In the genomic region with DNA sequence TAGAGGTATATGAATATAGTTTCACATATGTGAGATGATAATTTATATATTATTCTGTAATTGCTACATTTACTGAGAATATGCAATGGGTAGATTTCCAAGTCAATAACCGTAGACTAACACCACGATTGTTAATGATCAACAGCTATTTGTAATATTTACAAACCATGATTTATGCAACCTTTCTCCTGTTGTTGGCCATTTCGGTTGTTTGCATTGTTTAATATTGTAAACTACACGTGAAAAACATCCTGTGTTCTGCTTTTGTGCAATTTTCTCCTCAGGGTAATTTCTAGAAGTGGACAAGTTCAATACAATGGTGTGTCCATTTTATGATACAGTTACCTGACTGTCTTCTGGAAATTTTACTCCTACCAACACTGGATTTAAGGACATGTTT, we compare ENCODE assay signal across 23 cellular contexts.
"Had no signal": no experiment of that assay in that cellular context is flagged by ENCODE, and none has a peak within 500 bp of the region (broad histone marks: within the 10 kb centered on the region; RNA-seq: fewer than 3 reads in every experiment).

No MANE protein-coding gene starts in this region.

- H3K27ac ChIP-seq: coronary artery, epithelial cell of prostate, esophagus squamous epithelium, gastrocnemius medialis, left ventricle myocardium inferior had no signal

- ATAC-seq: esophagus mucosa, gastrocnemius medialis, heart right ventricle, left cardiac atrium, lower lobe of right lung, mucosa of descending colon had no signal

- H3K27me3 ChIP-seq: dorsolateral prefrontal cortex, esophagus squamous epithelium, gastrocnemius medialis, heart right ventricle had no signal

- H3K9me3 ChIP-seq: esophagus squamous epithelium, gastrocnemius medialis, heart right ventricle, left ventricle myocardium inferior, lower lobe of right lung, mucosa of descending colon had no signal

- DNase-seq: dorsolateral prefrontal cortex; effector CD4-positive, alpha-beta T cell; effector memory CD4-positive, alpha-beta T cell; esophagus squamous epithelium; foreskin fibroblast; foreskin melanocyte; gastrocnemius medialis; glutamatergic neuron; head of caudate nucleus; heart right ventricle; hippocampal formation; left cardiac atrium; left ventricle myocardium inferior; lower lobe of right lung; mesenchymal stem cell; mucosa of descending colon; naive B cell had no signal

- H3K36me3 ChIP-seq: esophagus squamous epithelium, gastrocnemius medialis, heart right ventricle, left ventricle myocardium inferior, lower lobe of right lung had no signal

- FAIRE-seq: colon, islet of Langerhans, keratinocyte had no signal

- H3K4me3 ChIP-seq: coronary artery, dorsolateral prefrontal cortex, esophagus squamous epithelium, gastrocnemius medialis, heart right ventricle, left ventricle myocardium inferior, lower lobe of right lung, mucosa of descending colon had no signal
